1 cellular context compared by ENCODE assay signal in the genomic region with DNA sequence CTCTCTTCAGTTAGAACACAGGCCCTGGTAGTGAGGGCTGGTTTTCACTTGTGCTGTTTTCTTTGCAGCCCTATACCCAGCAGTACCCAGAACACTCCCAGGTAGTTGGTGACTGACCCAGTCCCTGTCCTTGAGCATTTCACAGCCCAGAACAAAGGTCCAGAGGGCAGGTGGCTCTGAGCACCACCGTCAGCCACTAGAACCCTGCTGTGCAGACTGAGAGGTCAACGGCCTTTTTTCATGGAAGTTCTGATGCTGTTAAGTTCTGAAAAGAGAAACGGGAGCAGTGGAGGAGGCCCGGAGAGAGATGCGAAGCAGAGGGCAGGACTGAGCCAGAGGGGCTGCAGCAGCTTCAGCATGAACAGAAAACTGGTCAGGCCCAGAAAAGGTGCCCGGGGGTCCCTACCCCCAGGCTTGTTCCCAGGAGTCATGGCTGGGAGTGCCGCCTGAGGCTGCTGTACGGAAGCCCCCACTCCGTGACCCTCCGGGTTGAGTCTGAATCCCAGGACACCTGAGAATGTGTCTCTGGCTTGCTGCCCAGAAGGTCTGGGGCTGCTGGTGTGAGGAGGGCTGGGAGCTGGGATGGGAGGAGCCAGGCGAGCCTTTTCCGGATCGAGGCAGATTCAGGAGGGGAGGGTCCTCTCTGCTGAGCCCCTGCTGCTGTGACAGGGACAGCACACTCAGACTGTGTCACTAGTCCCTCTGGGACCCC.
TF ChIP-seq lines count a peak whose summit lies in the region.

No MANE protein-coding gene starts in this region.

TF ChIP-seq in HepG2, 621 proteins besides CTCF, POLR2A, EP300 and RAD21 (continued from another document and continues in another):
- TF ChIP-seq, protein P1, sequence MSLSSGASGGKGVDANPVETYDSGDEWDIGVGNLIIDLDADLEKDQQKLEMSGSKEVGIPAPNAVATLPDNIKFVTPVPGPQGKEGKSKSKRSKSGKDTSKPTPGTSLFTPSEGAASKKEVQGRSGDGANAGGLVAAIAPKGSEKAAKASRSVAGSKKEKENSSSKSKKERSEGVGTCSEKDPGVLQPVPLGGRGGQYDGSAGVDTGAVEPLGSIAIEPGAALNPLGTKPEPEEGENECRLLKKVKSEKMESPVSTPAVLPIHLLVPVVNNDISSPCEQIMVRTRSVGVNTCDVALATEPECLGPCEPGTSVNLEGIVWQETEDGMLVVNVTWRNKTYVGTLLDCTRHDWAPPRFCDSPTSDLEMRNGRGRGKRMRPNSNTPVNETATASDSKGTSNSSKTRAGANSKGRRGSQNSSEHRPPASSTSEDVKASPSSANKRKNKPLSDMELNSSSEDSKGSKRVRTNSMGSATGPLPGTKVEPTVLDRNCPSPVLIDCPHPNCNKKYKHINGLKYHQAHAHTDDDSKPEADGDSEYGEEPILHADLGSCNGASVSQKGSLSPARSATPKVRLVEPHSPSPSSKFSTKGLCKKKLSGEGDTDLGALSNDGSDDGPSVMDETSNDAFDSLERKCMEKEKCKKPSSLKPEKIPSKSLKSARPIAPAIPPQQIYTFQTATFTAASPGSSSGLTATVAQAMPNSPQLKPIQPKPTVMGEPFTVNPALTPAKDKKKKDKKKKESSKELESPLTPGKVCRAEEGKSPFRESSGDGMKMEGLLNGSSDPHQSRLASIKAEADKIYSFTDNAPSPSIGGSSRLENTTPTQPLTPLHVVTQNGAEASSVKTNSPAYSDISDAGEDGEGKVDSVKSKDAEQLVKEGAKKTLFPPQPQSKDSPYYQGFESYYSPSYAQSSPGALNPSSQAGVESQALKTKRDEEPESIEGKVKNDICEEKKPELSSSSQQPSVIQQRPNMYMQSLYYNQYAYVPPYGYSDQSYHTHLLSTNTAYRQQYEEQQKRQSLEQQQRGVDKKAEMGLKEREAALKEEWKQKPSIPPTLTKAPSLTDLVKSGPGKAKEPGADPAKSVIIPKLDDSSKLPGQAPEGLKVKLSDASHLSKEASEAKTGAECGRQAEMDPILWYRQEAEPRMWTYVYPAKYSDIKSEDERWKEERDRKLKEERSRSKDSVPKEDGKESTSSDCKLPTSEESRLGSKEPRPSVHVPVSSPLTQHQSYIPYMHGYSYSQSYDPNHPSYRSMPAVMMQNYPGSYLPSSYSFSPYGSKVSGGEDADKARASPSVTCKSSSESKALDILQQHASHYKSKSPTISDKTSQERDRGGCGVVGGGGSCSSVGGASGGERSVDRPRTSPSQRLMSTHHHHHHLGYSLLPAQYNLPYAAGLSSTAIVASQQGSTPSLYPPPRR (CRISPR knock-in tag; IDR thresholded peaks at IDR 0.05; ENCODE audit: borderline replicate concordance): no peak
- no peak for TF ChIP-seq MED8 (CRISPR knock-in tag; IDR thresholded peaks at IDR 0.05; ENCODE audit: insufficient replicate concordance)
- TF ChIP-seq SMAD1 (CRISPR knock-in tag; IDR thresholded peaks at IDR 0.05; ENCODE audit: borderline replicate concordance, low read depth): no peak
- no peak for TF ChIP-seq POGZ (CRISPR knock-in tag; IDR thresholded peaks at IDR 0.05)
- TF ChIP-seq, protein P2, sequence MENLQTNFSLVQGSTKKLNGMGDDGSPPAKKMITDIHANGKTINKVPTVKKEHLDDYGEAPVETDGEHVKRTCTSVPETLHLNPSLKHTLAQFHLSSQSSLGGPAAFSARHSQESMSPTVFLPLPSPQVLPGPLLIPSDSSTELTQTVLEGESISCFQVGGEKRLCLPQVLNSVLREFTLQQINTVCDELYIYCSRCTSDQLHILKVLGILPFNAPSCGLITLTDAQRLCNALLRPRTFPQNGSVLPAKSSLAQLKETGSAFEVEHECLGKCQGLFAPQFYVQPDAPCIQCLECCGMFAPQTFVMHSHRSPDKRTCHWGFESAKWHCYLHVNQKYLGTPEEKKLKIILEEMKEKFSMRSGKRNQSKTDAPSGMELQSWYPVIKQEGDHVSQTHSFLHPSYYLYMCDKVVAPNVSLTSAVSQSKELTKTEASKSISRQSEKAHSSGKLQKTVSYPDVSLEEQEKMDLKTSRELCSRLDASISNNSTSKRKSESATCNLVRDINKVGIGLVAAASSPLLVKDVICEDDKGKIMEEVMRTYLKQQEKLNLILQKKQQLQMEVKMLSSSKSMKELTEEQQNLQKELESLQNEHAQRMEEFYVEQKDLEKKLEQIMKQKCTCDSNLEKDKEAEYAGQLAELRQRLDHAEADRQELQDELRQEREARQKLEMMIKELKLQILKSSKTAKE (CRISPR knock-in tag; IDR thresholded peaks at IDR 0.05; ENCODE audit: borderline replicate concordance): no peak
- TF ChIP-seq, protein P3, sequence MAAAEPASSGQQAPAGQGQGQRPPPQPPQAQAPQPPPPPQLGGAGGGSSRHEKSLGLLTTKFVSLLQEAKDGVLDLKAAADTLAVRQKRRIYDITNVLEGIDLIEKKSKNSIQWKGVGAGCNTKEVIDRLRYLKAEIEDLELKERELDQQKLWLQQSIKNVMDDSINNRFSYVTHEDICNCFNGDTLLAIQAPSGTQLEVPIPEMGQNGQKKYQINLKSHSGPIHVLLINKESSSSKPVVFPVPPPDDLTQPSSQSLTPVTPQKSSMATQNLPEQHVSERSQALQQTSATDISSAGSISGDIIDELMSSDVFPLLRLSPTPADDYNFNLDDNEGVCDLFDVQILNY (CRISPR knock-in tag; conservative IDR thresholded peaks at IDR 0.05): no peak
- no peak for TF ChIP-seq SUZ12 (IDR thresholded peaks at IDR 0.05; ENCODE audit: low read depth, low read length)
- TF ChIP-seq HNF4A (CRISPR knock-in tag; IDR thresholded peaks at IDR 0.05): peak; percentile 81
- no peak for TF ChIP-seq ZNF703 (CRISPR knock-in tag; IDR thresholded peaks at IDR 0.05; ENCODE audit: borderline replicate concordance)
- TF ChIP-seq RFX3 (CRISPR knock-in tag; IDR thresholded peaks at IDR 0.05): no peak
- TF ChIP-seq RFX1 (IDR thresholded peaks at IDR 0.05): no peak
- TF ChIP-seq ESRRA (CRISPR knock-in tag; IDR thresholded peaks at IDR 0.05; ENCODE audit: low read depth): peak; percentile 90; the same call in 1 of the 2 replicates
- no peak for TF ChIP-seq SP4 (CRISPR knock-in tag; IDR thresholded peaks at IDR 0.05)
- TF ChIP-seq, protein P4, sequence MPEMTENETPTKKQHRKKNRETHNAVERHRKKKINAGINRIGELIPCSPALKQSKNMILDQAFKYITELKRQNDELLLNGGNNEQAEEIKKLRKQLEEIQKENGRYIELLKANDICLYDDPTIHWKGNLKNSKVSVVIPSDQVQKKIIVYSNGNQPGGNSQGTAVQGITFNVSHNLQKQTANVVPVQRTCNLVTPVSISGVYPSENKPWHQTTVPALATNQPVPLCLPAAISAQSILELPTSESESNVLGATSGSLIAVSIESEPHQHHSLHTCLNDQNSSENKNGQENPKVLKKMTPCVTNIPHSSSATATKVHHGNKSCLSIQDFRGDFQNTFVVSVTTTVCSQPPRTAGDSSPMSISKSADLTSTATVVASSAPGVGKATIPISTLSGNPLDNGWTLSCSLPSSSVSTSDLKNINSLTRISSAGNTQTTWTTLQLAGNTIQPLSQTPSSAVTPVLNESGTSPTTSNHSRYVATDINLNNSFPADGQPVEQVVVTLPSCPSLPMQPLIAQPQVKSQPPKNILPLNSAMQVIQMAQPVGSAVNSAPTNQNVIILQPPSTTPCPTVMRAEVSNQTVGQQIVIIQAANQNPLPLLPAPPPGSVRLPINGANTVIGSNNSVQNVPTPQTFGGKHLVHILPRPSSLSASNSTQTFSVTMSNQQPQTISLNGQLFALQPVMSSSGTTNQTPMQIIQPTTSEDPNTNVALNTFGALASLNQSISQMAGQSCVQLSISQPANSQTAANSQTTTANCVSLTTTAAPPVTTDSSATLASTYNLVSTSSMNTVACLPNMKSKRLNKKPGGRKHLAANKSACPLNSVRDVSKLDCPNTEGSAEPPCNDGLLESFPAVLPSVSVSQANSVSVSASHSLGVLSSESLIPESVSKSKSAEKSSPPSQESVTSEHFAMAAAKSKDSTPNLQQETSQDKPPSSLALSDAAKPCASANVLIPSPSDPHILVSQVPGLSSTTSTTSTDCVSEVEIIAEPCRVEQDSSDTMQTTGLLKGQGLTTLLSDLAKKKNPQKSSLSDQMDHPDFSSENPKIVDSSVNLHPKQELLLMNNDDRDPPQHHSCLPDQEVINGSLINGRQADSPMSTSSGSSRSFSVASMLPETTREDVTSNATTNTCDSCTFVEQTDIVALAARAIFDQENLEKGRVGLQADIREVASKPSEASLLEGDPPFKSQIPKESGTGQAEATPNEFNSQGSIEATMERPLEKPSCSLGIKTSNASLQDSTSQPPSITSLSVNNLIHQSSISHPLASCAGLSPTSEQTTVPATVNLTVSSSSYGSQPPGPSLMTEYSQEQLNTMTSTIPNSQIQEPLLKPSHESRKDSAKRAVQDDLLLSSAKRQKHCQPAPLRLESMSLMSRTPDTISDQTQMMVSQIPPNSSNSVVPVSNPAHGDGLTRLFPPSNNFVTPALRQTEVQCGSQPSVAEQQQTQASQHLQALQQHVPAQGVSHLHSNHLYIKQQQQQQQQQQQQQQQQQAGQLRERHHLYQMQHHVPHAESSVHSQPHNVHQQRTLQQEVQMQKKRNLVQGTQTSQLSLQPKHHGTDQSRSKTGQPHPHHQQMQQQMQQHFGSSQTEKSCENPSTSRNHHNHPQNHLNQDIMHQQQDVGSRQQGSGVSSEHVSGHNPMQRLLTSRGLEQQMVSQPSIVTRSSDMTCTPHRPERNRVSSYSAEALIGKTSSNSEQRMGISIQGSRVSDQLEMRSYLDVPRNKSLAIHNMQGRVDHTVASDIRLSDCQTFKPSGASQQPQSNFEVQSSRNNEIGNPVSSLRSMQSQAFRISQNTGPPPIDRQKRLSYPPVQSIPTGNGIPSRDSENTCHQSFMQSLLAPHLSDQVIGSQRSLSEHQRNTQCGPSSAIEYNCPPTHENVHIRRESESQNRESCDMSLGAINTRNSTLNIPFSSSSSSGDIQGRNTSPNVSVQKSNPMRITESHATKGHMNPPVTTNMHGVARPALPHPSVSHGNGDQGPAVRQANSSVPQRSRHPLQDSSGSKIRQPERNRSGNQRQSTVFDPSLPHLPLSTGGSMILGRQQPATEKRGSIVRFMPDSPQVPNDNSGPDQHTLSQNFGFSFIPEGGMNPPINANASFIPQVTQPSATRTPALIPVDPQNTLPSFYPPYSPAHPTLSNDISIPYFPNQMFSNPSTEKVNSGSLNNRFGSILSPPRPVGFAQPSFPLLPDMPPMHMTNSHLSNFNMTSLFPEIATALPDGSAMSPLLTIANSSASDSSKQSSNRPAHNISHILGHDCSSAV (CRISPR knock-in tag; IDR thresholded peaks at IDR 0.05; ENCODE audit: borderline replicate concordance): no peak
- TF ChIP-seq, protein P5, sequence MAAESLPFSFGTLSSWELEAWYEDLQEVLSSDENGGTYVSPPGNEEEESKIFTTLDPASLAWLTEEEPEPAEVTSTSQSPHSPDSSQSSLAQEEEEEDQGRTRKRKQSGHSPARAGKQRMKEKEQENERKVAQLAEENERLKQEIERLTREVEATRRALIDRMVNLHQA (CRISPR knock-in tag; IDR thresholded peaks at IDR 0.05): no peak
- no peak for TF ChIP-seq ZNF772 (CRISPR knock-in tag; IDR thresholded peaks at IDR 0.05)
- TF ChIP-seq, protein P6, sequence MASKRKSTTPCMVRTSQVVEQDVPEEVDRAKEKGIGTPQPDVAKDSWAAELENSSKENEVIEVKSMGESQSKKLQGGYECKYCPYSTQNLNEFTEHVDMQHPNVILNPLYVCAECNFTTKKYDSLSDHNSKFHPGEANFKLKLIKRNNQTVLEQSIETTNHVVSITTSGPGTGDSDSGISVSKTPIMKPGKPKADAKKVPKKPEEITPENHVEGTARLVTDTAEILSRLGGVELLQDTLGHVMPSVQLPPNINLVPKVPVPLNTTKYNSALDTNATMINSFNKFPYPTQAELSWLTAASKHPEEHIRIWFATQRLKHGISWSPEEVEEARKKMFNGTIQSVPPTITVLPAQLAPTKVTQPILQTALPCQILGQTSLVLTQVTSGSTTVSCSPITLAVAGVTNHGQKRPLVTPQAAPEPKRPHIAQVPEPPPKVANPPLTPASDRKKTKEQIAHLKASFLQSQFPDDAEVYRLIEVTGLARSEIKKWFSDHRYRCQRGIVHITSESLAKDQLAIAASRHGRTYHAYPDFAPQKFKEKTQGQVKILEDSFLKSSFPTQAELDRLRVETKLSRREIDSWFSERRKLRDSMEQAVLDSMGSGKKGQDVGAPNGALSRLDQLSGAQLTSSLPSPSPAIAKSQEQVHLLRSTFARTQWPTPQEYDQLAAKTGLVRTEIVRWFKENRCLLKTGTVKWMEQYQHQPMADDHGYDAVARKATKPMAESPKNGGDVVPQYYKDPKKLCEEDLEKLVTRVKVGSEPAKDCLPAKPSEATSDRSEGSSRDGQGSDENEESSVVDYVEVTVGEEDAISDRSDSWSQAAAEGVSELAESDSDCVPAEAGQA (IDR thresholded peaks at IDR 0.05; ENCODE audit: low read depth): no peak
- TF ChIP-seq, protein P6 (CRISPR knock-in tag; IDR thresholded peaks at IDR 0.05; ENCODE audit: borderline replicate concordance): no peak
- TF ChIP-seq ZBTB20 (CRISPR knock-in tag; IDR thresholded peaks at IDR 0.05; ENCODE audit: borderline replicate concordance, low read depth): no peak
- TF ChIP-seq, protein P7, sequence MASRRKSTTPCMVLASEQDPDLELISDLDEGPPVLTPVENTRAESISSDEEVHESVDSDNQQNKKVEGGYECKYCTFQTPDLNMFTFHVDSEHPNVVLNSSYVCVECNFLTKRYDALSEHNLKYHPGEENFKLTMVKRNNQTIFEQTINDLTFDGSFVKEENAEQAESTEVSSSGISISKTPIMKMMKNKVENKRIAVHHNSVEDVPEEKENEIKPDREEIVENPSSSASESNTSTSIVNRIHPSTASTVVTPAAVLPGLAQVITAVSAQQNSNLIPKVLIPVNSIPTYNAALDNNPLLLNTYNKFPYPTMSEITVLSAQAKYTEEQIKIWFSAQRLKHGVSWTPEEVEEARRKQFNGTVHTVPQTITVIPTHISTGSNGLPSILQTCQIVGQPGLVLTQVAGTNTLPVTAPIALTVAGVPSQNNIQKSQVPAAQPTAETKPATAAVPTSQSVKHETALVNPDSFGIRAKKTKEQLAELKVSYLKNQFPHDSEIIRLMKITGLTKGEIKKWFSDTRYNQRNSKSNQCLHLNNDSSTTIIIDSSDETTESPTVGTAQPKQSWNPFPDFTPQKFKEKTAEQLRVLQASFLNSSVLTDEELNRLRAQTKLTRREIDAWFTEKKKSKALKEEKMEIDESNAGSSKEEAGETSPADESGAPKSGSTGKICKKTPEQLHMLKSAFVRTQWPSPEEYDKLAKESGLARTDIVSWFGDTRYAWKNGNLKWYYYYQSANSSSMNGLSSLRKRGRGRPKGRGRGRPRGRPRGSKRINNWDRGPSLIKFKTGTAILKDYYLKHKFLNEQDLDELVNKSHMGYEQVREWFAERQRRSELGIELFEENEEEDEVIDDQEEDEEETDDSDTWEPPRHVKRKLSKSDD (CRISPR knock-in tag; IDR thresholded peaks at IDR 0.05; ENCODE audit: low read depth): no peak
- TF ChIP-seq ZNF317 (CRISPR knock-in tag; IDR thresholded peaks at IDR 0.05): no peak
